8 cellular contexts compared by ENCODE assay signal in genomic region chr14:24141030-24141880, GRCh38. TPM values are rescaled to one million over a fixed set of nuclear protein-coding genes. Genes with fewer than 3 reads are reported as not detected.
DNase-seq lines count a peak whose midpoint lies in the region; ATAC-seq and TF ChIP-seq lines count a peak whose summit lies in the region.

TSS of gene EMC9 (minus strand) at chr14:24141591. CDS start at chr14:24141304, 287 bp downstream.

- peak within 1 kb of the TSS; percentile 99 for H3K4me3 Mint-ChIP-seq in Caco-2 (ENCODE audit: unreplicated experiment)
- H3K4me3 Mint-ChIP-seq in effector memory CD8-positive, alpha-beta T cell, result peak within 1 kb of the TSS; percentile 78 to 80

- H3K9me3 Mint-ChIP-seq in Caco-2 (ENCODE audit: unreplicated experiment), result no peaks in the 10 kb centered on the region
- H3K9me3 Mint-ChIP-seq in effector memory CD8-positive, alpha-beta T cell, result no peaks in the 10 kb centered on the region

- ATAC-seq in GM21360 (IDR thresholded peaks at IDR 0.05; ENCODE audit: unreplicated experiment), result peak; percentile 77
- ATAC-seq in effector memory CD8-positive, alpha-beta T cell (replicated peaks), result peak; percentile 86

- BruUV-seq in Caco-2 (replicated peaks; lab: Mats Ljungman, UMichigan), result TSS peak; percentile 13

- H3K4me1 Mint-ChIP-seq in Caco-2 (ENCODE audit: low read depth, unreplicated experiment), result peaks cover 43% of the 10 kb centered on the region
- peaks cover 47 to 53% of the 10 kb centered on the region in 2 donors for H3K4me1 Mint-ChIP-seq in effector memory CD8-positive, alpha-beta T cell (ENCODE audit: low read depth in 2 of 2)

- peak within 1 kb of the TSS; percentile 84 for H3K4me3 ChIP-seq in Caco-2 (ENCODE audit: low read depth, low read length)

- CTCF ChIA-PET in Caco-2 (lab: Charles Lee), result interaction anchor here (0.6 to 1.7 kb wide), 8 partner anchors 10 to 188 kb away, joined by 3 to 13 read pairs (median 5); partner anchors contain the start of genes DCAF11, DHRS4, IRF9 and NRL

- H3K4me1 ChIP-seq in Caco-2, result no peaks in the 10 kb centered on the region; the same call in 1 of the 2 replicates

- H3K36me3 ChIP-seq in Caco-2 (ENCODE audit: control insufficient read depth, insufficient read depth, low read length), result peaks cover 5% of the 10 kb centered on the region

- no peaks in the 10 kb centered on the region for H3K27me3 ChIP-seq in Caco-2 (replicated peaks; ENCODE audit: control insufficient read depth, insufficient read depth, low read length)

- POLR2A ChIA-PET in Caco-2 (lab: Charles Lee), result interaction anchor here (0.5 to 1.7 kb wide), 12 partner anchors 8 to 101 kb away, joined by 3 to 24 read pairs (median 4); partner anchors contain the start of genes CHMP4A, DCAF11, IPO4 and IRF9

- DNase-seq in Caco-2 (peak; percentile 99 to 100), HT1080 (ENCODE audit: low read depth) (peak; percentile 100), NOMO-1 treated with DMSO at 0.1 percent for 48 hours (lab: John Stamatoyannopoulos, UW; ENCODE audit: unreplicated experiment) (peak; percentile 99), medulla oblongata (ENCODE audit: extremely low spot score) (peak; percentile 100)
- DNase-seq in activated CD8-positive, alpha-beta memory T cell treated with anti-CD3 and anti-CD28 coated beads for 4 hours (ENCODE audit: low read depth in 2 of 2), result peak; percentile 99
- peak; percentile 98 to 99 (median 99) for DNase-seq in effector memory CD8-positive, alpha-beta T cell
- peak; percentile 99 for DNase-seq in stimulated activated CD8-positive, alpha-beta memory T cell treated with anti-CD3 and anti-CD28 coated beads, Interleukin-12 subunit alpha, Interleukin-12 subunit beta, amount 100 ng/mL, for 1 hour (ENCODE audit: low read depth)

- intact Hi-C loops in Caco-2 (cut with micrococcal nuclease; ENCODE audit: unreplicated experiment), result loop anchor here (1.0 to 2.0 kb wide), 3 partner anchors 20 to 72 kb away; partner anchors contain the start of genes CHMP4A, DCAF11, IRF9 and NRL

- peak within 1 kb of the TSS; percentile 88 for H3K27ac Mint-ChIP-seq in Caco-2 (ENCODE audit: unreplicated experiment)
- peak within 1 kb of the TSS; percentile 73 to 81 for H3K27ac Mint-ChIP-seq in effector memory CD8-positive, alpha-beta T cell

- H3K36me3 Mint-ChIP-seq in Caco-2 (ENCODE audit: insufficient read depth, unreplicated experiment), result peaks cover 28% of the 10 kb centered on the region
- H3K36me3 Mint-ChIP-seq in effector memory CD8-positive, alpha-beta T cell (ENCODE audit: insufficient read depth), result peaks cover 52% of the 10 kb centered on the region

- H3K9me3 ChIP-seq in Caco-2, result no peaks in the 10 kb centered on the region

- peak; percentile 13 to 50 for TF ChIP-seq CTCF in Caco-2 (IDR thresholded peaks at IDR 0.05; ENCODE audit: insufficient read depth in 1 of 2, low read depth in 1 of 2, low read length in 1 of 2, severe bottlenecking in 1 of 2, unreplicated experiment in 1 of 2)

- no peaks in the 10 kb centered on the region for H3K27me3 Mint-ChIP-seq in Caco-2 (ENCODE audit: insufficient read depth, unreplicated experiment)
- no peaks in the 10 kb centered on the region for H3K27me3 Mint-ChIP-seq in effector memory CD8-positive, alpha-beta T cell

RNA-seq across cellular contexts. Expression of gene EMC9, which starts in this region (rescaled TPM):
- 31.1 and 32.4 TPM in 2 replicates for total RNA-seq in Caco-2 (2022)
- total RNA-seq in HT1080 (2014; rRNA removed; shearing (Covaris generic)), result 30.2 and 32.2 TPM in 2 replicates
- 16.5 and 25.5 TPM in 2 replicates for polyA plus RNA-seq in HT1080 (2015; cell fraction: cytosol; rRNA removed)
- 39.0 and 43.0 TPM in 2 replicates for polyA plus RNA-seq in HT1080 (2015; cell fraction: nucleus; rRNA removed)

Comparison
In these comparisons a context has a peak if more than half of its experiments do, and no peak if none do; other contexts are left out.
1. Peak in every context shown above with its lines: DNase-seq, ATAC-seq and H3K4me3 ChIP-seq.